ENCODE assay signal across 26 cellular contexts in genomic region chr1:97792655-97793054, GRCh38.
DNase-seq lines count a peak whose midpoint lies in the region; ATAC-seq, FAIRE-seq and TF ChIP-seq lines count a peak whose summit lies in the region.
"Had no signal": no experiment of that assay in that cellular context is flagged by ENCODE, and none has a peak within 500 bp of the region (broad histone marks: within the 10 kb centered on the region; RNA-seq: fewer than 3 reads in every experiment).

No MANE protein-coding gene starts in this region.

- POLR2A ChIA-PET in HepG2 (lab: Yijun Ruan, JAX) (no interaction called here), GM12878 (lab: Charles Lee) (no interaction called here)
- POLR2A ChIA-PET in CD4-positive, alpha-beta memory T cell (lab: Charles Lee; ENCODE audit: partially characterized antibody), result no interaction called here

- TF ChIP-seq CTCF in HepG2 (CRISPR knock-in tag; IDR thresholded peaks at IDR 0.05), result no peak
- no peak for TF ChIP-seq CTCF in right lobe of liver (IDR thresholded peaks at IDR 0.05)
- TF ChIP-seq CTCF in GM12878 (IDR thresholded peaks at IDR 0.05 in 2 of 3, conservative IDR thresholded peaks at IDR 0.05 in 1 of 3; ENCODE audit: control insufficient read depth in 2 of 3, extremely low read depth in 1 of 3, insufficient read depth in 1 of 3, low read depth in 3 of 3, low read length in 3 of 3), result no peak

- no peak for FAIRE-seq in HepG2 (lab: Jason Lieb, UNC)
- FAIRE-seq in GM12878 (lab: Jason Lieb, UNC), result peak; percentile 18
- FAIRE-seq: A204.1, G401.6, GM19239, H1 had no signal

- RAD21 ChIA-PET in GM12878 (lab: Charles Lee; ENCODE audit: unreplicated experiment), result no interaction called here

- BruUV-seq in HepG2 (replicated peaks; lab: Mats Ljungman, UMichigan), result no TSS peak
- no TSS peak for BruUV-seq in GM12878 (replicated peaks; lab: Mats Ljungman, UMichigan)

- no peak for ATAC-seq in activated T-cell treated with anti-CD3 and anti-CD28 coated beads, Interleukin-2, amount 50 U/mL, for 72 hours (replicated peaks in 1 of 2)
- ATAC-seq in HepG2, result no peak
- ATAC-seq in right lobe of liver, result no peak
- no peak for ATAC-seq in GM12878
- ATAC-seq: HCT116 had no signal

- SMC1A ChIA-PET in GM12878 (lab: Charles Lee; ENCODE audit: uncharacterized antibody, unreplicated experiment), result interaction anchor here (1.1 to 4.7 kb wide), 3 partner anchors 11 to 128 kb away, joined by 3 to 28 read pairs (median 5); partner anchors contain the start of gene DPYD

- DNase-seq in activated T-cell treated with anti-CD3 and anti-CD28 coated beads, Interleukin-2, amount 50 U/mL, for 72 hours, result no peak
- DNase-seq in activated T-cell treated with anti-CD3 and anti-CD28 coated beads, Interleukin-2, amount 50 U/mL, for 24 hours, result no peak
- DNase-seq in HepG2 (ENCODE audit: low spot score) (no peak), right lobe of liver (no peak), GM12878 (ENCODE audit: low read depth, low spot score) (no peak), anterior cingulate cortex (lab: John Stamatoyannopoulos, UW) (no peak), Karpas-422 (no peak)
- DNase-seq in CD4-positive, alpha-beta memory T cell, result no peak
- DNase-seq: ACHN; AML-193; BE2C; Calu3; CD4-positive, alpha-beta T cell; COR-L47; DMS53; DND-41; GM23248; H9 had no signal

- no peaks in the 10 kb centered on the region for H3K27me3 ChIP-seq in HepG2 (ENCODE audit: control insufficient read depth in 1 of 2, insufficient read depth in 2 of 2, low read length in 2 of 2)
- H3K27me3 ChIP-seq in right lobe of liver, result no peaks in the 10 kb centered on the region
- H3K27me3 ChIP-seq in GM12878 (replicated peaks in 1 of 2; ENCODE audit: control insufficient read depth in 2 of 2, insufficient read depth in 2 of 2, low read length in 1 of 2), result no peaks in the 10 kb centered on the region
- H3K27me3 ChIP-seq in CD4-positive, alpha-beta memory T cell (ENCODE audit: insufficient read depth, low read length), result no peaks in the 10 kb centered on the region
- H3K27me3 ChIP-seq in Karpas-422 (ENCODE audit: low read length), result no peaks in the 10 kb centered on the region
- H3K27me3 ChIP-seq: BE2C; BLaER1 treated with 17β-estradiol and CSF1 and Interleukin-3, amounts not matched to agents 10 nM and 100 nM had no signal

- H3K9me3 ChIP-seq in HepG2 (ENCODE audit: low read length), result no peaks in the 10 kb centered on the region
- no peaks in the 10 kb centered on the region for H3K9me3 ChIP-seq in right lobe of liver
- no peaks in the 10 kb centered on the region; the same call in 2 of the 3 replicates for H3K9me3 ChIP-seq in GM12878 (replicated peaks; ENCODE audit: control insufficient read depth, insufficient read depth, low read length)
- no peaks in the 10 kb centered on the region for H3K9me3 ChIP-seq in CD4-positive, alpha-beta memory T cell (ENCODE audit: control insufficient read depth in 1 of 2, low read length in 2 of 2)
- H3K9me3 ChIP-seq in Karpas-422 (ENCODE audit: low read length), result no peaks in the 10 kb centered on the region
- H3K9me3 ChIP-seq: BE2C; BLaER1 treated with 17β-estradiol and CSF1 and Interleukin-3, amounts not matched to agents 10 nM and 100 nM had no signal

- H3K79me2 ChIP-seq in HepG2 (ENCODE audit: insufficient read depth, low read length) (no peaks in the 10 kb centered on the region), GM12878 (ENCODE audit: control insufficient read depth, insufficient read depth, low read length) (no peaks in the 10 kb centered on the region), Karpas-422 (ENCODE audit: low read length) (peaks cover 71% of the 10 kb centered on the region)

- TF ChIP-seq EP300 in HepG2 (IDR thresholded peaks at IDR 0.05; ENCODE audit: low read depth in 2 of 2, low read length in 2 of 2) (no peak), HepG2 (CRISPR knock-in tag; IDR thresholded peaks at IDR 0.05; ENCODE audit: borderline replicate concordance) (no peak), GM12878 (IDR thresholded peaks at IDR 0.05; ENCODE audit: borderline replicate concordance in 1 of 2, control insufficient read depth in 1 of 2, low read depth in 2 of 2, low read length in 2 of 2) (no peak)

- no peaks in the 10 kb centered on the region for H3K9me3 Mint-ChIP-seq in activated T-cell treated with anti-CD3 and anti-CD28 coated beads, Interleukin-2, amount 50 U/mL, for 72 hours
- H3K9me3 Mint-ChIP-seq in activated T-cell treated with anti-CD3 and anti-CD28 coated beads, Interleukin-2, amount 50 U/mL, for 24 hours, result no peaks in the 10 kb centered on the region
- no peaks in the 10 kb centered on the region for H3K9me3 Mint-ChIP-seq in CD4-positive, alpha-beta memory T cell
- H3K9me3 Mint-ChIP-seq: CD14-positive monocyte; CD4-positive, alpha-beta T cell; H9 had no signal

- H3K9me2 ChIP-seq in Karpas-422 (replicated peaks; ENCODE audit: insufficient read depth, low read length), result no peaks in the 10 kb centered on the region

- H3K4me1 ChIP-seq in HepG2 (ENCODE audit: insufficient read depth, low read length) (no peaks in the 10 kb centered on the region), right lobe of liver (peaks cover 0 to 8% (median 0%) of the 10 kb centered on the region in 4 donors), GM12878 (ENCODE audit: control insufficient read depth, insufficient read depth, low read length) (peaks cover 10% of the 10 kb centered on the region; the same call in 1 of the 2 replicates), Karpas-422 (ENCODE audit: low read length) (peaks cover 38% of the 10 kb centered on the region)
- H3K4me1 ChIP-seq in CD4-positive, alpha-beta memory T cell (ENCODE audit: insufficient read depth, low read length), result peaks cover 35% of the 10 kb centered on the region
- H3K4me1 ChIP-seq: BE2C had no signal

- H2AFZ ChIP-seq in HepG2 (ENCODE audit: low read length) (no peak overlapping the region), GM12878 (ENCODE audit: control insufficient read depth, low read depth, low read length) (no peak overlapping the region), Karpas-422 (ENCODE audit: low read length) (no peak overlapping the region)
- H2AFZ ChIP-seq: GM23248 had no signal

- CTCF ChIA-PET in HepG2 (lab: Yijun Ruan, JAX; ENCODE audit: low intra/inter-chr PET ratio, low total read pairs) (no interaction called here), GM12878 (lab: Yijun Ruan, JAX) (no interaction called here)
- CTCF ChIA-PET in CD4-positive, alpha-beta memory T cell (lab: Charles Lee; ENCODE audit: partially characterized antibody), result no interaction called here

- intact Hi-C loops in HepG2 (cut with micrococcal nuclease; ENCODE audit: unreplicated experiment) (no loop called here), right lobe of liver (cut with DNase I) (no loop called here), GM12878 (cut with micrococcal nuclease; ENCODE audit: unreplicated experiment) (no loop called here)
- intact Hi-C loops in CD4-positive, alpha-beta memory T cell (cut with micrococcal nuclease), result loop anchor here (10.0 kb wide), 1 partner anchor 52 kb away; no protein-coding TSS in a partner anchor

- in situ Hi-C loops in HepG2 (cut with HindIII; ENCODE audit: extremely low pct_ligation_motif_present, low pct_unique_long_range_greater_than_20kb) (no loop called here), GM12878 (cut with MboI) (no loop called here)

- H3K27ac ChIP-seq in HepG2 (ENCODE audit: extremely low read length, insufficient read depth, low read length) (no peak overlapping the region), right lobe of liver (no peak overlapping the region), GM12878 (ENCODE audit: control insufficient read depth, insufficient read depth) (no peak overlapping the region), Karpas-422 (ENCODE audit: low read length) (no peak overlapping the region)
- H3K27ac ChIP-seq in CD4-positive, alpha-beta memory T cell (ENCODE audit: low read depth, low read length), result no peak overlapping the region
- H3K27ac ChIP-seq: 22Rv1; BLaER1 treated with 17β-estradiol and CSF1 and Interleukin-3, amounts not matched to agents 10 nM and 100 nM; GM23248 had no signal

- TF ChIP-seq POLR2A in HepG2 (IDR thresholded peaks at IDR 0.05; ENCODE audit: insufficient read depth in 1 of 2, low read depth in 2 of 2, low read length in 2 of 2) (no peak), right lobe of liver (IDR thresholded peaks at IDR 0.05) (no peak), GM12878 (IDR thresholded peaks at IDR 0.05; ENCODE audit: low read depth, low read length) (no peak)

- H3K4me2 ChIP-seq in HepG2 (ENCODE audit: low read depth, low read length) (no peak overlapping the region), GM12878 (ENCODE audit: control insufficient read depth, insufficient read depth) (no peak overlapping the region), Karpas-422 (ENCODE audit: low read depth, low read length, poor library complexity, severe bottlenecking) (no peak overlapping the region)

- H3K36me3 ChIP-seq in HepG2 (replicated peaks in 1 of 2; ENCODE audit: control insufficient read depth in 1 of 2, insufficient read depth in 2 of 2, low read length in 2 of 2), result no peaks in the 10 kb centered on the region
- no peaks in the 10 kb centered on the region for H3K36me3 ChIP-seq in right lobe of liver
- H3K36me3 ChIP-seq in GM12878 (ENCODE audit: control insufficient read depth in 2 of 2, insufficient read depth in 2 of 2, low read length in 1 of 2), result no peaks in the 10 kb centered on the region; a peak in 1 of 4 replicates
- H3K36me3 ChIP-seq in CD4-positive, alpha-beta memory T cell (ENCODE audit: insufficient read depth, low read length), result no peaks in the 10 kb centered on the region
- no peaks in the 10 kb centered on the region for H3K36me3 ChIP-seq in Karpas-422 (ENCODE audit: insufficient read depth, low read length)
- H3K36me3 ChIP-seq: BE2C had no signal

- no peak overlapping the region for H3K4me3 Mint-ChIP-seq in activated T-cell treated with anti-CD3 and anti-CD28 coated beads, Interleukin-2, amount 50 U/mL, for 72 hours
- no peak overlapping the region for H3K4me3 Mint-ChIP-seq in activated T-cell treated with anti-CD3 and anti-CD28 coated beads, Interleukin-2, amount 50 U/mL, for 24 hours
- H3K4me3 Mint-ChIP-seq in CD4-positive, alpha-beta memory T cell, result peak overlapping the region in 3 of 8 donors; percentile 3 to 22 (median 11)
- H3K4me3 Mint-ChIP-seq: CD14-positive monocyte; CD4-positive, alpha-beta T cell; H9 had no signal

- TF ChIP-seq RAD21 in HepG2 (CRISPR knock-in tag; IDR thresholded peaks at IDR 0.05) (no peak), GM12878 (IDR thresholded peaks at IDR 0.05; ENCODE audit: insufficient read depth, low read depth, low read length) (no peak)

- H3K27ac Mint-ChIP-seq in activated T-cell treated with anti-CD3 and anti-CD28 coated beads, Interleukin-2, amount 50 U/mL, for 72 hours, result peak overlapping the region; percentile 42
- H3K27ac Mint-ChIP-seq in activated T-cell treated with anti-CD3 and anti-CD28 coated beads, Interleukin-2, amount 50 U/mL, for 24 hours, result no peak overlapping the region
- H3K27ac Mint-ChIP-seq in CD4-positive, alpha-beta memory T cell, result peak overlapping the region in 1 of 7 donors; percentile 31
- H3K27ac Mint-ChIP-seq: CD4-positive, alpha-beta T cell; H9 had no signal

- no peaks in the 10 kb centered on the region for H3K36me3 Mint-ChIP-seq in activated T-cell treated with anti-CD3 and anti-CD28 coated beads, Interleukin-2, amount 50 U/mL, for 72 hours (ENCODE audit: insufficient read depth in 2 of 2)
- peaks cover 2% of the 10 kb centered on the region for H3K36me3 Mint-ChIP-seq in activated T-cell treated with anti-CD3 and anti-CD28 coated beads, Interleukin-2, amount 50 U/mL, for 24 hours (ENCODE audit: low read depth)
- H3K36me3 Mint-ChIP-seq in CD4-positive, alpha-beta memory T cell, result peaks cover 3 to 5% of the 10 kb centered on the region in 2 donors

- H4K20me1 ChIP-seq in HepG2 (ENCODE audit: insufficient read depth, low read length), result no peaks in the 10 kb centered on the region
- no peaks in the 10 kb centered on the region for H4K20me1 ChIP-seq in GM12878 (ENCODE audit: control insufficient read depth, insufficient read depth)
- no peaks in the 10 kb centered on the region for H4K20me1 ChIP-seq in Karpas-422 (ENCODE audit: insufficient read depth, low read depth, low read length)

- no peak overlapping the region for H3K9ac ChIP-seq in HepG2 (ENCODE audit: insufficient read depth, low read depth, low read length)
- H3K9ac ChIP-seq in GM12878 (ENCODE audit: control insufficient read depth, insufficient read depth, low read length), result no peak overlapping the region
- no peak overlapping the region for H3K9ac ChIP-seq in Karpas-422 (ENCODE audit: low read length)
- H3K9ac ChIP-seq: BLaER1 treated with 17β-estradiol and CSF1 and Interleukin-3, amounts not matched to agents 10 nM and 100 nM; GM23248 had no signal

- H3K4me3 ChIP-seq in HepG2 (replicated peaks in 1 of 3; ENCODE audit: insufficient read depth in 1 of 3, low read depth in 2 of 3, low read length in 3 of 3), result no peak overlapping the region
- H3K4me3 ChIP-seq in right lobe of liver, result no peak overlapping the region
- no peak overlapping the region for H3K4me3 ChIP-seq in GM12878
- H3K4me3 ChIP-seq in CD4-positive, alpha-beta memory T cell (ENCODE audit: low read length in 2 of 2), result no peak overlapping the region
- no peak overlapping the region for H3K4me3 ChIP-seq in Karpas-422 (ENCODE audit: low read length)
- H3K4me3 ChIP-seq: BLaER1 treated with 17β-estradiol and CSF1 and Interleukin-3, amounts not matched to agents 10 nM and 100 nM; GM23248 had no signal

- H3K27me3 Mint-ChIP-seq in activated T-cell treated with anti-CD3 and anti-CD28 coated beads, Interleukin-2, amount 50 U/mL, for 72 hours (ENCODE audit: low read depth), result no peaks in the 10 kb centered on the region
- H3K27me3 Mint-ChIP-seq in activated T-cell treated with anti-CD3 and anti-CD28 coated beads, Interleukin-2, amount 50 U/mL, for 24 hours, result no peaks in the 10 kb centered on the region
- H3K27me3 Mint-ChIP-seq in CD4-positive, alpha-beta memory T cell, result no peaks in the 10 kb centered on the region
- H3K27me3 Mint-ChIP-seq: CD4-positive, alpha-beta T cell had no signal

- 56% methylated on average over 4 of the region's 4 CpGs for WGBS in HepG2 (ENCODE audit: low lambda C conversion rate)
- WGBS in right lobe of liver (ENCODE audit: insufficient coverage, low coverage, low lambda C conversion rate, missing lambda C conversion rate), result 96% methylated on average over 4 of the region's 4 CpGs
- 0% methylated on average over 4 of the region's 4 CpGs for WGBS in GM12878 (ENCODE audit: insufficient coverage, insufficient replicate concordance, low lambda C conversion rate, missing lambda C conversion rate)

- peaks cover 39% of the 10 kb centered on the region for H3K4me1 Mint-ChIP-seq in activated T-cell treated with anti-CD3 and anti-CD28 coated beads, Interleukin-2, amount 50 U/mL, for 72 hours (ENCODE audit: low read depth)
- peaks cover 54% of the 10 kb centered on the region for H3K4me1 Mint-ChIP-seq in activated T-cell treated with anti-CD3 and anti-CD28 coated beads, Interleukin-2, amount 50 U/mL, for 24 hours (ENCODE audit: low read depth)
- H3K4me1 Mint-ChIP-seq in CD4-positive, alpha-beta memory T cell, result peaks cover 30 to 60% (median 42%) of the 10 kb centered on the region in 4 donors
- H3K4me1 Mint-ChIP-seq: H9 had no signal
